In the genomic region with DNA sequence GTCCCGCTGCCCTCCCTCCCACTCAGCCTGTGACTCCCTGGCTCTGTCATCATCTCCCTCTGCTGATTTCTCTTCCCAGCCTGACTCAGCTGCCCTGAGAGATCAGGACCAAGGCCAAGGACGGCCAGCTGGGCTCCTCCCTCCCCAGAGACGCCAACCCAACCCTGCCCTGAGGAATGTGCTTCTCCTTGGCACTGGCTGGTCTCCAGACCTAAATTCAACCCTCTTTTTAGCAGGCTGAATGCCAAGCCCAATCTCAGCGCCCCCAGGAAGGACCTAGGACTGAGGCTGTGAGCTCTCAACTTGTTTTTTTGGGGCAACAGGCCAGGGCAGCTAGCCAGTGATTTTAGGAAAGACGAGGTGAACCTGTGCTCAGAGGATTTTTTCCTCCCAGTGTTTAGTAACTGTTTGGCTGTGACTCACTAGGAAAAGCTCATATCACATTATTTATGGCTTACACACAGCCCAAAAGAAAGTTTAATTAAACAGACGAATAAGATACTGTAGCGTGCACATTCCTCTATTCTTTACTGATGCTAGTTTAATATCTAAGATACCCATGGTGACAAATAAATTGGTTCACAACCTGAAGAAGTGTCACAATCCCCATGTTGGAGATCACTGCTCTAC, we compare ENCODE assay signal across 10 cellular contexts. TPM values are rescaled to one million over a fixed set of nuclear protein-coding genes. Genes with fewer than 3 reads are reported as not detected.
A peak's percentile ranks its signal among the peaks of the same experiment; 100 is the strongest.
DNase-seq lines count a peak whose midpoint lies in the region; ATAC-seq and TF ChIP-seq lines count a peak whose summit lies in the region.
"Had no signal": no experiment of that assay in that cellular context is flagged by ENCODE, and none has a peak within 500 bp of the region (broad histone marks: within the 10 kb centered on the region; RNA-seq: fewer than 3 reads in every experiment).

No MANE protein-coding gene starts in this region.

- H3K9me3 ChIP-seq in gastrocnemius medialis (no peaks in the 10 kb centered on the region), transverse colon (no peaks in the 10 kb centered on the region)

- H3K27ac ChIP-seq in foreskin keratinocyte (no peak overlapping the region), gastrocnemius medialis (peak overlapping the region in 1 of 4 donors; percentile 70), transverse colon (no peak overlapping the region)

- TF ChIP-seq CTCF in foreskin keratinocyte (conservative IDR thresholded peaks at IDR 0.05) (no peak), gastrocnemius medialis (IDR thresholded peaks at IDR 0.05 in 4 of 5, conservative IDR thresholded peaks at IDR 0.05 in 1 of 5) (no peak), transverse colon (IDR thresholded peaks at IDR 0.05) (no peak)

- WGBS in transverse colon (ENCODE audit: low coverage in 1 of 2), 2 donors: 21% methylated on average over 7 of the region's 7 CpGs; no CpG with 5 or more reads in 1 of the 2 donors

- no peak for TF ChIP-seq POLR2A in gastrocnemius medialis (IDR thresholded peaks at IDR 0.05)
- no peak for TF ChIP-seq POLR2A in transverse colon (IDR thresholded peaks at IDR 0.05)

- intact Hi-C loops in gastrocnemius medialis (cut with DNase I; ENCODE audit: low total_unique reads): no loop called here
- intact Hi-C loops in transverse colon (cut with DNase I; ENCODE audit: low total_unique reads): no loop called here

- in situ Hi-C loops in gastrocnemius medialis (cut with MboI; ENCODE audit: low sequenced_read_pairs in 4 of 4) (no loop called here), transverse colon (cut with MboI; ENCODE audit: low pct_ligation_motif_present in 1 of 4, low pct_unique_long_range_greater_than_20kb in 1 of 4, low sequenced_read_pairs in 3 of 4) (no loop called here)

- ATAC-seq in SK-N-SH treated with all-trans-retinoic acid at 6 μM for 48 hours: peak; percentile 83
- peak; percentile 86 for ATAC-seq in foreskin keratinocyte
- peak; percentile 86 to 93 for ATAC-seq in gastrocnemius medialis
- ATAC-seq in GM21825 (IDR thresholded peaks at IDR 0.05; ENCODE audit: unreplicated experiment): no peak

- H3K27me3 ChIP-seq in H7 (ENCODE audit: control insufficient read depth, insufficient read depth, low read length) (no peaks in the 10 kb centered on the region), foreskin keratinocyte (peaks cover 33% of the 10 kb centered on the region), gastrocnemius medialis (peaks cover 1 to 18% (median 12%) of the 10 kb centered on the region in 3 donors), transverse colon (peaks cover 29% of the 10 kb centered on the region)

- no peak for TF ChIP-seq EP300 in transverse colon (IDR thresholded peaks at IDR 0.05; ENCODE audit: low read depth)

- H3K36me3 ChIP-seq in H7 (replicated peaks; ENCODE audit: control insufficient read depth, insufficient read depth, low read length): no peaks in the 10 kb centered on the region
- H3K36me3 ChIP-seq in gastrocnemius medialis: no peaks in the 10 kb centered on the region
- H3K36me3 ChIP-seq in transverse colon: no peaks in the 10 kb centered on the region

- H3K4me3 ChIP-seq in H7 (ENCODE audit: insufficient read depth, low read depth, low read length): no peak overlapping the region
- H3K4me3 ChIP-seq in gastrocnemius medialis: no peak overlapping the region
- H3K4me3 ChIP-seq in transverse colon: no peak overlapping the region

- H3K4me1 ChIP-seq in foreskin keratinocyte: peaks cover 5% of the 10 kb centered on the region
- H3K4me1 ChIP-seq in gastrocnemius medialis: peaks cover 6 to 13% of the 10 kb centered on the region in 2 donors
- peaks cover 0 to 8% (median 0%) of the 10 kb centered on the region in 4 donors for H3K4me1 ChIP-seq in transverse colon

- DNase-seq in H7 (peak; percentile 78), foreskin keratinocyte (peak; percentile 65 to 88), gastrocnemius medialis (peak; percentile 62 to 68), GDM1 (lab: John Stamatoyannopoulos, UW) (no peak), transverse colon (no peak), NOMO-1 (lab: John Stamatoyannopoulos, UW; ENCODE audit: unreplicated experiment in 2 of 2) (no peak)

TF ChIP-seq in SK-N-SH treated with all-trans-retinoic acid at 6 μM for 48 hours, 23 proteins besides CTCF, POLR2A, EP300 and RAD21:
- TF ChIP-seq ZFP30 (CRISPR knock-in tag; IDR thresholded peaks at IDR 0.05): no peak
- TF ChIP-seq ZFP3 (CRISPR knock-in tag; IDR thresholded peaks at IDR 0.05): 0 out of 2 replicates have a peak, but pooled peaks have one; percentile 29

RNA-seq across cellular contexts. Expression of a gene that starts 7.4 kb away (rescaled TPM):
- total RNA-seq in H7 (2014; rRNA removed; shearing (Covaris generic)): not detected in 2 replicates
- total RNA-seq in foreskin keratinocyte: 0.71 and 0.75 TPM in 2 replicates
- 0.52 and 1.6 TPM in 2 replicates for polyA plus RNA-seq in foreskin keratinocyte
- not detected for total RNA-seq in gastrocnemius medialis
- total RNA-seq in transverse colon: not detected
- total RNA-seq: glomerular endothelial cell, subcutaneous adipose tissue had no signal

Comparison
In these comparisons a context has a peak if more than half of its experiments do, and no peak if none do; other contexts are left out.
1. DNase-seq: peak in H7 (single experiment), foreskin keratinocyte (2 of 2) and gastrocnemius medialis (2 of 2); none in GDM1 (single experiment), transverse colon (single experiment) and NOMO-1 (0 of 2).